Comparison of ENCODE assay signal across 23 cellular contexts in genomic region chr2:60888853-60889252, GRCh38. TPM values are rescaled to one million over a fixed set of nuclear protein-coding genes. Genes with fewer than 3 reads are reported as not detected.
A peak's percentile ranks its signal among the peaks of the same experiment; 100 is the strongest.
DNase-seq lines count a peak whose midpoint lies in the region; ATAC-seq, FAIRE-seq and TF ChIP-seq lines count a peak whose summit lies in the region.
"Had no signal": no experiment of that assay in that cellular context is flagged by ENCODE, and none has a peak within 500 bp of the region (broad histone marks: within the 10 kb centered on the region; RNA-seq: fewer than 3 reads in every experiment).

No MANE protein-coding gene starts in this region.

- H3K4me2 ChIP-seq in HepG2 (ENCODE audit: low read depth, low read length) (no peak overlapping the region), OCI-LY3 (ENCODE audit: low read length) (peak overlapping the region; percentile 23)
- H3K4me2 ChIP-seq: GM23338 had no signal

- FAIRE-seq in HepG2 (lab: Jason Lieb, UNC) = no peak
- FAIRE-seq: endothelial cell of umbilical vein had no signal

- no peak overlapping the region for H3K9ac ChIP-seq in HepG2 (ENCODE audit: insufficient read depth, low read depth, low read length)
- no peak overlapping the region for H3K9ac ChIP-seq in OCI-LY3 (ENCODE audit: low read length)

- no peaks in the 10 kb centered on the region for H3K27me3 ChIP-seq in HepG2 (ENCODE audit: control insufficient read depth in 1 of 2, insufficient read depth in 2 of 2, low read length in 2 of 2)
- no peaks in the 10 kb centered on the region for H3K27me3 ChIP-seq in right lobe of liver
- no peaks in the 10 kb centered on the region for H3K27me3 ChIP-seq in OCI-LY3 (ENCODE audit: low read depth, low read length)
- H3K27me3 ChIP-seq: gastrocnemius medialis, suprapubic skin had no signal

- H3K27ac ChIP-seq in HepG2 (ENCODE audit: extremely low read length, insufficient read depth, low read length) (no peak overlapping the region), right lobe of liver (no peak overlapping the region), OCI-LY3 (ENCODE audit: low read length) (peak overlapping the region; percentile 23)
- H3K27ac ChIP-seq: coronary artery, gastrocnemius medialis, suprapubic skin had no signal

- peaks cover 37% of the 10 kb centered on the region for H3K36me3 Mint-ChIP-seq in central memory CD8-positive, alpha-beta T cell (ENCODE audit: insufficient read depth)

- H3K4me3 Mint-ChIP-seq in central memory CD8-positive, alpha-beta T cell = peak overlapping the region; percentile 0
- H3K4me3 Mint-ChIP-seq: activated CD4-positive, alpha-beta T cell treated with anti-CD3 and anti-CD28 coated beads, Interleukin-2, amount 10 ng/mL, durations not matched to agents 7 days and 5 days; GM23338 had no signal

- peaks cover 72% of the 10 kb centered on the region for H3K4me1 Mint-ChIP-seq in central memory CD8-positive, alpha-beta T cell

- no peak for TF ChIP-seq CTCF in HepG2 (CRISPR knock-in tag; IDR thresholded peaks at IDR 0.05)
- TF ChIP-seq CTCF in right lobe of liver (IDR thresholded peaks at IDR 0.05) = no peak
- TF ChIP-seq CTCF in OCI-LY3 (IDR thresholded peaks at IDR 0.05; ENCODE audit: low read depth, low read length) = no peak
- no peak for TF ChIP-seq CTCF in GM13976 (IDR thresholded peaks at IDR 0.05; ENCODE audit: borderline replicate concordance, control extremely low read depth, extremely low read depth, insufficient read depth, missing control alignments)

- H3K9me3 ChIP-seq in HepG2 (ENCODE audit: low read length) (no peaks in the 10 kb centered on the region), right lobe of liver (no peaks in the 10 kb centered on the region), OCI-LY3 (ENCODE audit: insufficient read depth, low read length) (no peaks in the 10 kb centered on the region)
- H3K9me3 ChIP-seq: gastrocnemius medialis, suprapubic skin had no signal

- DNase-seq in HepG2 (ENCODE audit: low spot score) = no peak
- no peak for DNase-seq in right lobe of liver
- DNase-seq in central memory CD8-positive, alpha-beta T cell (ENCODE audit: low spot score in 2 of 2) = no peak
- no peak for DNase-seq in foreskin melanocyte
- DNase-seq in SK-N-DZ (ENCODE audit: low spot score) = no peak
- no peak for DNase-seq in GM13976 (ENCODE audit: low spot score)
- DNase-seq: activated CD4-positive, alpha-beta T cell treated with anti-CD3 and anti-CD28 coated beads, Interleukin-2, amount 10 ng/mL, durations not matched to agents 7 days and 5 days; activated effector memory CD4-positive, alpha-beta T cell treated with anti-CD3 and anti-CD28 coated beads, Interleukin-2, amount 50 U/mL, for 16 hours; DMS 273 treated with DMSO at 0.1 percent for 48 hours; gastrocnemius medialis; MM.1S; NCI-H2029 treated with DMSO at 0.1 percent for 48 hours; NCI-H524 treated with DMSO at 0.1 percent for 48 hours; occipital lobe; SIG-M5; stimulated activated CD4-positive, alpha-beta T cell treated with anti-CD3 and anti-CD28 coated beads, Interleukin-1b, Interleukin-23, amount 100 ng/mL, for 48 hours; T1000 had no signal

- WGBS in HepG2 (ENCODE audit: low lambda C conversion rate) = 98% methylated on average over 2 of the region's 2 CpGs
- WGBS in right lobe of liver (ENCODE audit: insufficient coverage, low coverage, low lambda C conversion rate, missing lambda C conversion rate) = 79% methylated on average over 2 of the region's 2 CpGs

- intact Hi-C loops in HepG2 (cut with micrococcal nuclease; ENCODE audit: unreplicated experiment) = no loop called here
- intact Hi-C loops in right lobe of liver (cut with DNase I) = no loop called here

- no TSS peak for BruUV-seq in HepG2 (replicated peaks; lab: Mats Ljungman, UMichigan)

- H4K20me1 ChIP-seq in HepG2 (ENCODE audit: insufficient read depth, low read length) (peaks cover 5% of the 10 kb centered on the region), OCI-LY3 (ENCODE audit: insufficient read depth, low read length) (peaks cover 76% of the 10 kb centered on the region)

- peaks cover 22% of the 10 kb centered on the region for H3K4me1 ChIP-seq in HepG2 (ENCODE audit: insufficient read depth, low read length)
- peaks cover 0 to 31% (median 0%) of the 10 kb centered on the region in 4 donors for H3K4me1 ChIP-seq in right lobe of liver
- H3K4me1 ChIP-seq in OCI-LY3 (ENCODE audit: low read length) = peaks cover 61% of the 10 kb centered on the region

- TF ChIP-seq RAD21 in HepG2 (CRISPR knock-in tag; IDR thresholded peaks at IDR 0.05) = no peak

- H3K27ac Mint-ChIP-seq in central memory CD8-positive, alpha-beta T cell (ENCODE audit: low read depth) = peak overlapping the region; percentile 4
- H3K27ac Mint-ChIP-seq: activated CD4-positive, alpha-beta T cell treated with anti-CD3 and anti-CD28 coated beads, Interleukin-2, amount 10 ng/mL, durations not matched to agents 7 days and 5 days; brain; GM23338 had no signal

- TF ChIP-seq EP300 in HepG2 (IDR thresholded peaks at IDR 0.05; ENCODE audit: low read depth in 2 of 2, low read length in 2 of 2) (no peak), HepG2 (CRISPR knock-in tag; IDR thresholded peaks at IDR 0.05; ENCODE audit: borderline replicate concordance) (no peak)

- no peak for ATAC-seq in HepG2
- ATAC-seq in right lobe of liver = no peak
- no peak for ATAC-seq in central memory CD8-positive, alpha-beta T cell (replicated peaks; ENCODE audit: extremely low read depth, poor library complexity, severe bottlenecking)
- ATAC-seq: gastrocnemius medialis, GM23338 had no signal

- H2AFZ ChIP-seq in HepG2 (ENCODE audit: low read length) (no peak overlapping the region), OCI-LY3 (ENCODE audit: low read depth, low read length) (no peak overlapping the region)
- H2AFZ ChIP-seq: GM23338 had no signal

- no peaks in the 10 kb centered on the region for H3K27me3 Mint-ChIP-seq in central memory CD8-positive, alpha-beta T cell
- H3K27me3 Mint-ChIP-seq: activated CD4-positive, alpha-beta T cell treated with anti-CD3 and anti-CD28 coated beads, Interleukin-2, amount 10 ng/mL, durations not matched to agents 7 days and 5 days; brain had no signal

- CTCF ChIA-PET in HepG2 (lab: Yijun Ruan, JAX; ENCODE audit: low intra/inter-chr PET ratio, low total read pairs) = no interaction called here

- in situ Hi-C loops in HepG2 (cut with HindIII; ENCODE audit: extremely low pct_ligation_motif_present, low pct_unique_long_range_greater_than_20kb) = no loop called here
- in situ Hi-C loops in GM13976 (cut with MboI; ENCODE audit: low sequenced_read_pairs, unreplicated experiment) = no loop called here

- TF ChIP-seq POLR2A in HepG2 (IDR thresholded peaks at IDR 0.05; ENCODE audit: insufficient read depth in 1 of 2, low read depth in 2 of 2, low read length in 2 of 2) (no peak), right lobe of liver (IDR thresholded peaks at IDR 0.05) (no peak)

- no peak overlapping the region for H3K4me3 ChIP-seq in HepG2 (replicated peaks in 1 of 3; ENCODE audit: insufficient read depth in 1 of 3, low read depth in 2 of 3, low read length in 3 of 3)
- H3K4me3 ChIP-seq in right lobe of liver = no peak overlapping the region
- 0 out of 2 replicates have a peak overlapping the region, but pooled peaks have one; percentile 6 for H3K4me3 ChIP-seq in OCI-LY3 (ENCODE audit: low read length)
- H3K4me3 ChIP-seq: coronary artery, gastrocnemius medialis, GM23338, suprapubic skin had no signal

- peaks cover 37% of the 10 kb centered on the region for H3K79me2 ChIP-seq in HepG2 (ENCODE audit: insufficient read depth, low read length)
- peaks cover 98% of the 10 kb centered on the region for H3K79me2 ChIP-seq in OCI-LY3 (ENCODE audit: low read length)

- POLR2A ChIA-PET in HepG2 (lab: Yijun Ruan, JAX) = no interaction called here

- H3K9me3 Mint-ChIP-seq in central memory CD8-positive, alpha-beta T cell = no peaks in the 10 kb centered on the region
- H3K9me3 Mint-ChIP-seq: activated CD4-positive, alpha-beta T cell treated with anti-CD3 and anti-CD28 coated beads, Interleukin-2, amount 10 ng/mL, durations not matched to agents 7 days and 5 days; GM23338 had no signal

- H3K36me3 ChIP-seq in HepG2 (replicated peaks in 1 of 2; ENCODE audit: control insufficient read depth in 1 of 2, insufficient read depth in 2 of 2, low read length in 2 of 2) = peaks cover 2 to 12% of the 10 kb centered on the region in 2 experiments; a peak in 4 of 5 replicates
- H3K36me3 ChIP-seq in right lobe of liver = peaks cover 0 to 19% (median 0%) of the 10 kb centered on the region in 4 donors
- peaks cover 32% of the 10 kb centered on the region for H3K36me3 ChIP-seq in OCI-LY3 (replicated peaks; ENCODE audit: low read depth, low read length)

TF ChIP-seq in HepG2, 621 proteins besides CTCF, POLR2A, EP300 and RAD21 (continues in another document):
- no peak for TF ChIP-seq SATB2 (CRISPR knock-in tag; IDR thresholded peaks at IDR 0.05)
- TF ChIP-seq ZFP1 (CRISPR knock-in tag; IDR thresholded peaks at IDR 0.05) = no peak

RNA-seq across cellular contexts. Expression of gene REL, which starts 7.5 kb away (rescaled TPM):
- 7.0 and 9.7 TPM in 2 replicates for total RNA-seq in HepG2 (2016; rRNA removed; fragmentation: Illumina TruSeq; extraction: Trizol)
- 4.0 and 4.1 TPM in 2 replicates for total RNA-seq in HepG2 (2016; cell fraction: cytosol; rRNA removed; fragmentation: Illumina TruSeq; extraction: Trizol; ENCODE audit: low read depth)
- 6.0 and 9.9 TPM in 2 replicates for total RNA-seq in HepG2 (2016; cell fraction: insoluble cytoplasmic fraction; rRNA removed; fragmentation: Illumina TruSeq; extraction: Trizol)
- total RNA-seq in HepG2 (2016; cell fraction: membrane; rRNA removed; fragmentation: Illumina TruSeq; extraction: Trizol) = 4.8 and 5.3 TPM in 2 replicates
- total RNA-seq in HepG2 (2016; cell fraction: nucleus; rRNA removed; fragmentation: Illumina TruSeq; extraction: Trizol) = 10.1 and 10.2 TPM in 2 replicates
- polyA plus RNA-seq in HepG2 (2011; rRNA removed) = 3.0 and 3.7 TPM in 2 replicates
- 1.8 and 2.5 TPM in 2 replicates for polyA plus RNA-seq in HepG2 (2011; cell fraction: cytosol; rRNA removed)
- 2.2 and 3.7 TPM in 2 replicates for polyA plus RNA-seq in HepG2 (2011; cell fraction: nucleus; rRNA removed)
- polyA plus RNA-seq in HepG2 (2012) = 3.0 and 4.4 TPM in 2 replicates
- polyA plus RNA-seq in HepG2 (2016; cell fraction: cytosol; fragmentation: Illumina TruSeq; extraction: Trizol; ENCODE audit: low read depth) = 0.14 and 0.18 TPM in 2 replicates
- 3.3 and 4.0 TPM in 2 replicates for polyA plus RNA-seq in HepG2 (2016; cell fraction: insoluble cytoplasmic fraction; fragmentation: Illumina TruSeq; extraction: Trizol; ENCODE audit: low read depth)
- polyA plus RNA-seq in HepG2 (2016; cell fraction: membrane; fragmentation: Illumina TruSeq; extraction: Trizol; ENCODE audit: low read depth) = 0.37 and 0.39 TPM in 2 replicates
- 4.8 and 5.2 TPM in 2 replicates for polyA plus RNA-seq in HepG2 (2016; cell fraction: nucleus; fragmentation: Illumina TruSeq; extraction: Trizol; ENCODE audit: insufficient read depth, low read depth)
- 5.6 and 13.3 TPM in 2 replicates for polyA minus RNA-seq in HepG2 (2011; rRNA and poly(A)+ RNA removed; ENCODE audit: low replicate concordance)
- 5.3 and 6.4 TPM in 2 replicates for polyA minus RNA-seq in HepG2 (2011; cell fraction: cytosol; rRNA and poly(A)+ RNA removed)
- polyA minus RNA-seq in HepG2 (2011; cell fraction: nucleus; rRNA and poly(A)+ RNA removed) = 15.6 and 15.7 TPM in 2 replicates
- 1 to 10 TPM; 3.5 to 7.5 (median 5.0) TPM for total RNA-seq in right lobe of liver
- 2.1 and 3.4 TPM in 2 replicates for polyA plus RNA-seq in SK-N-DZ (2014; cell fraction: cytosol; rRNA removed)
- polyA plus RNA-seq in SK-N-DZ (2014; cell fraction: nucleus; rRNA removed) = 0.86 and 1.4 TPM in 2 replicates
